In genomic region chr16:82229800-82230619, GRCh38 we compare ENCODE assay signal across 8 cellular contexts. TPM values are rescaled to one million over a fixed set of nuclear protein-coding genes. Genes with fewer than 3 reads are reported as not detected.
DNase-seq lines count a peak whose midpoint lies in the region; ATAC-seq lines count a peak whose summit lies in the region.

No MANE protein-coding gene starts in this region.

- H3K36me3 Mint-ChIP-seq in naive thymus-derived CD4-positive, alpha-beta T cell, result no peaks in the 10 kb centered on the region
- H3K36me3 Mint-ChIP-seq in stimulated activated effector memory CD8-positive, alpha-beta T cell treated with anti-CD3 and anti-CD28 coated beads, Interleukin-12 subunit alpha, Interleukin-12 subunit beta, amount 100 ng/mL, for 72 hours, result no peaks in the 10 kb centered on the region

- H3K27me3 ChIP-seq in naive thymus-derived CD4-positive, alpha-beta T cell (ENCODE audit: control insufficient read depth in 2 of 2, insufficient read depth in 2 of 2, low read length in 2 of 2), result no peaks in the 10 kb centered on the region

- H3K4me3 ChIP-seq in naive thymus-derived CD4-positive, alpha-beta T cell (ENCODE audit: low read length), result no peak overlapping the region

- CTCF ChIA-PET in naive thymus-derived CD4-positive, alpha-beta T cell (lab: Charles Lee), result interaction anchor here (0.7 to 1.2 kb wide), 11 partner anchors 11 to 500 kb away, joined by 3 to 7 read pairs (median 3); no protein-coding TSS in a partner anchor

- DNase-seq in CD1c-positive myeloid dendritic cell (ENCODE audit: extremely low spot score), result peak; percentile 79
- DNase-seq in HK-2 (ENCODE audit: unreplicated experiment), result peak; percentile 62
- DNase-seq in NOMO-1 treated with DMSO at 0.1 percent for 48 hours (lab: John Stamatoyannopoulos, UW; ENCODE audit: unreplicated experiment), result peak; percentile 45
- peak; percentile 49 for DNase-seq in activated T-cell treated with anti-CD3 and anti-CD28 coated beads for 1 hour (ENCODE audit: low read depth)
- peak; percentile 14 to 64 (median 35) for DNase-seq in naive thymus-derived CD4-positive, alpha-beta T cell
- DNase-seq in stimulated activated effector memory CD8-positive, alpha-beta T cell treated with anti-CD3 and anti-CD28 coated beads, Interleukin-12 subunit alpha, Interleukin-12 subunit beta, amount 100 ng/mL, for 72 hours (ENCODE audit: low spot score in 2 of 2), result peak; percentile 59 to 67

- intact Hi-C loops in naive thymus-derived CD4-positive, alpha-beta T cell (cut with micrococcal nuclease), result loop anchor here (1.0 to 2.0 kb wide), 4 partner anchors 59 to 289 kb away; partner anchors contain the start of gene MPHOSPH6 (in 1 of the 2)

- no peak overlapping the region for H3K4me3 Mint-ChIP-seq in naive thymus-derived CD4-positive, alpha-beta T cell
- no peak overlapping the region for H3K4me3 Mint-ChIP-seq in stimulated activated effector memory CD8-positive, alpha-beta T cell treated with anti-CD3 and anti-CD28 coated beads, Interleukin-12 subunit alpha, Interleukin-12 subunit beta, amount 100 ng/mL, for 72 hours

- ATAC-seq in esophagus mucosa (peak; percentile 82), HG03139 (IDR thresholded peaks at IDR 0.05; ENCODE audit: unreplicated experiment) (no peak)
- peak; percentile 56 for ATAC-seq in naive thymus-derived CD4-positive, alpha-beta T cell
- no peak for ATAC-seq in stimulated activated effector memory CD8-positive, alpha-beta T cell treated with anti-CD3 and anti-CD28 coated beads, Interleukin-12 subunit alpha, Interleukin-12 subunit beta, amount 100 ng/mL, for 72 hours

- H3K9me3 Mint-ChIP-seq in naive thymus-derived CD4-positive, alpha-beta T cell, result no peaks in the 10 kb centered on the region
- H3K9me3 Mint-ChIP-seq in stimulated activated effector memory CD8-positive, alpha-beta T cell treated with anti-CD3 and anti-CD28 coated beads, Interleukin-12 subunit alpha, Interleukin-12 subunit beta, amount 100 ng/mL, for 72 hours, result no peaks in the 10 kb centered on the region

- H3K4me1 Mint-ChIP-seq in naive thymus-derived CD4-positive, alpha-beta T cell, result peaks cover 0 to 4% (median 0%) of the 10 kb centered on the region in 7 donors
- H3K4me1 Mint-ChIP-seq in stimulated activated effector memory CD8-positive, alpha-beta T cell treated with anti-CD3 and anti-CD28 coated beads, Interleukin-12 subunit alpha, Interleukin-12 subunit beta, amount 100 ng/mL, for 72 hours, result peaks cover 6% of the 10 kb centered on the region

- no peaks in the 10 kb centered on the region for H3K9me3 ChIP-seq in naive thymus-derived CD4-positive, alpha-beta T cell (ENCODE audit: control insufficient read depth in 2 of 3, low read length in 3 of 3)

- no peaks in the 10 kb centered on the region for H3K4me1 ChIP-seq in naive thymus-derived CD4-positive, alpha-beta T cell (ENCODE audit: control insufficient read depth in 2 of 2, insufficient read depth in 2 of 2, low read length in 2 of 2)

- H3K27me3 Mint-ChIP-seq in naive thymus-derived CD4-positive, alpha-beta T cell, result peaks cover 9 to 24% (median 22%) of the 10 kb centered on the region in 5 donors

- H3K27ac ChIP-seq in naive thymus-derived CD4-positive, alpha-beta T cell (ENCODE audit: low read depth, low read length), result no peak overlapping the region

- POLR2A ChIA-PET in naive thymus-derived CD4-positive, alpha-beta T cell (lab: Charles Lee), result interaction anchor here (0.6 to 0.9 kb wide), 2 partner anchors 53 to 350 kb away, joined by 3 read pairs; no protein-coding TSS in a partner anchor

- H3K36me3 ChIP-seq in naive thymus-derived CD4-positive, alpha-beta T cell (ENCODE audit: control insufficient read depth in 2 of 3, insufficient read depth in 3 of 3, low read length in 3 of 3), result no peaks in the 10 kb centered on the region

- H3K27ac Mint-ChIP-seq in naive thymus-derived CD4-positive, alpha-beta T cell, result peak overlapping the region in 1 of 9 donors; percentile 1
- no peak overlapping the region for H3K27ac Mint-ChIP-seq in stimulated activated effector memory CD8-positive, alpha-beta T cell treated with anti-CD3 and anti-CD28 coated beads, Interleukin-12 subunit alpha, Interleukin-12 subunit beta, amount 100 ng/mL, for 72 hours

RNA-seq across cellular contexts. Expression of gene MPHOSPH6, which starts 60.0 kb away (rescaled TPM):
- 24.6 TPM for total RNA-seq in esophagus mucosa
- total RNA-seq in naive thymus-derived CD4-positive, alpha-beta T cell, result 10 to 100 TPM; 15.6 to 30.4 (median 23.3) TPM
- 10 to 100 TPM; 15.6 to 47.3 TPM for polyA plus RNA-seq in naive thymus-derived CD4-positive, alpha-beta T cell

Comparison
In these comparisons a context has a peak if more than half of its experiments do, and no peak if none do; other contexts are left out.
1. ATAC-seq: peak in esophagus mucosa (single experiment) and naive thymus-derived CD4-positive, alpha-beta T cell (single experiment); none in stimulated activated effector memory CD8-positive, alpha-beta T cell treated with anti-CD3 and anti-CD28 coated beads, Interleukin-12 subunit alpha, Interleukin-12 subunit beta, amount 100 ng/mL, for 72 hours (single experiment) and HG03139 (single experiment).
2. Peak in every context shown above with its lines, with median percentiles within 50 percentile points of each other: DNase-seq.